ENCODE assay signal across 8 cellular contexts in genomic region chr16:87316923-87317765, GRCh38. TPM values are rescaled to one million over a fixed set of nuclear protein-coding genes. Genes with fewer than 3 reads are reported as not detected.
DNase-seq lines count a peak whose midpoint lies in the region; ATAC-seq and TF ChIP-seq lines count a peak whose summit lies in the region.

A gene with protein sequence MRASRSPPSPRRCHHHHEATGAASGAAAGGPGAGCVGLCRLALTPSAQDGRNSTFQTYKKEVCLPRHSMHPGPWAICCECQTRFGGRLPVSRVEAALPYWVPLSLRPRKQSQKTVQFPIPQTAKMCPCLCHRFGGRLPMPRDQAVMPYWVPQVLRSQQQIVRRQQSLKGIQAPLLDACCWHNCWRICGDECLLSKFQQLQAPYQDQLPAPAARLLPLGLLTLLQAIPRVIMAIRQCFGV (minus strand): TSS chr16:87317392. CDS start chr16:87317242, 150 bp downstream.

- H3K4me3 Mint-ChIP-seq in activated CD4-positive, alpha-beta T cell treated with anti-CD3 and anti-CD28 coated beads, Interleukin-2, amount 10 ng/mL, durations not matched to agents 7 days and 5 days = peak within 1 kb of the TSS; percentile 92

- DNase-seq in CD1c-positive myeloid dendritic cell (ENCODE audit: extremely low spot score) (peak; percentile 98), NCI-H526 (lab: John Stamatoyannopoulos, UW) (peak; percentile 78 to 94), coronary artery (ENCODE audit: low spot score) (peak; percentile 98), left kidney (ENCODE audit: low read depth, low spot score) (peak; percentile 99)
- peak; percentile 96 for DNase-seq in activated CD4-positive, alpha-beta T cell treated with anti-CD3 and anti-CD28 coated beads, Interleukin-2, amount 10 ng/mL, durations not matched to agents 7 days and 5 days
- peak; percentile 95 for DNase-seq in stimulated activated CD4-positive, alpha-beta T cell treated with anti-CD3 and anti-CD28 coated beads, Interleukin-1b, Interleukin-23, amount 100 ng/mL, for 48 hours

- peak within 1 kb of the TSS; percentile 85 for H3K4me3 ChIP-seq in coronary artery

- CTCF ChIA-PET in activated CD4-positive, alpha-beta T cell treated with anti-CD3 and anti-CD28 coated beads, Interleukin-2, amount 10 ng/mL, durations not matched to agents 7 days and 5 days (lab: Charles Lee) = interaction anchor here (0.6 to 4.2 kb wide), 12 partner anchors 8 to 753 kb away, joined by 3 to 21 read pairs (median 4); partner anchors contain the start of gene FBXO31

- TF ChIP-seq CTCF in coronary artery (IDR thresholded peaks at IDR 0.05) = peak; percentile 54

- ATAC-seq in GM19351 (IDR thresholded peaks at IDR 0.05; ENCODE audit: unreplicated experiment) (peak; percentile 91), HG03520 (IDR thresholded peaks at IDR 0.05; ENCODE audit: unreplicated experiment) (peak; percentile 86)

- peaks cover 16% of the 10 kb centered on the region for H3K36me3 Mint-ChIP-seq in activated CD4-positive, alpha-beta T cell treated with anti-CD3 and anti-CD28 coated beads, Interleukin-2, amount 10 ng/mL, durations not matched to agents 7 days and 5 days (ENCODE audit: low read depth)

- POLR2A ChIA-PET in activated CD4-positive, alpha-beta T cell treated with anti-CD3 and anti-CD28 coated beads, Interleukin-2, amount 10 ng/mL, durations not matched to agents 7 days and 5 days (lab: Charles Lee) = interaction anchor here (1.4 kb wide), 1 partner anchor 66 kb away, joined by 3 read pairs; the partner anchor contains the start of gene FBXO31

- peak within 1 kb of the TSS; percentile 94 to 98 for H3K27ac ChIP-seq in coronary artery

- peak within 1 kb of the TSS; percentile 98 for H3K27ac Mint-ChIP-seq in activated CD4-positive, alpha-beta T cell treated with anti-CD3 and anti-CD28 coated beads, Interleukin-2, amount 10 ng/mL, durations not matched to agents 7 days and 5 days

- H3K27me3 Mint-ChIP-seq in activated CD4-positive, alpha-beta T cell treated with anti-CD3 and anti-CD28 coated beads, Interleukin-2, amount 10 ng/mL, durations not matched to agents 7 days and 5 days = no peaks in the 10 kb centered on the region

- no peaks in the 10 kb centered on the region for H3K9me3 Mint-ChIP-seq in activated CD4-positive, alpha-beta T cell treated with anti-CD3 and anti-CD28 coated beads, Interleukin-2, amount 10 ng/mL, durations not matched to agents 7 days and 5 days

- peaks cover 21% of the 10 kb centered on the region for H3K4me1 Mint-ChIP-seq in activated CD4-positive, alpha-beta T cell treated with anti-CD3 and anti-CD28 coated beads, Interleukin-2, amount 10 ng/mL, durations not matched to agents 7 days and 5 days

RNA-seq across cellular contexts. Expression of the gene that starts here (rescaled TPM):
- total RNA-seq in activated CD4-positive, alpha-beta T cell treated with anti-CD3 and anti-CD28 coated beads, Interleukin-2, amount 10 ng/mL, durations not matched to agents 7 days and 5 days = 1 to 10 TPM; 7.3 to 9.2 TPM

Comparison
In these comparisons a context has a peak if more than half of its experiments do, and no peak if none do; other contexts are left out.
1. Peak in every context shown above with its lines: DNase-seq, ATAC-seq, H3K4me3 ChIP-seq and H3K27ac ChIP-seq.